21 cellular contexts compared by ENCODE assay signal in genomic region chrX:65480960-65481359, GRCh38. TPM values are rescaled to one million over a fixed set of nuclear protein-coding genes. Genes with fewer than 3 reads are reported as not detected.
DNase-seq lines count a peak whose midpoint lies in the region; FAIRE-seq and TF ChIP-seq lines count a peak whose summit lies in the region.
"Had no signal": no experiment of that assay in that cellular context is flagged by ENCODE, and none has a peak within 500 bp of the region (broad histone marks: within the 10 kb centered on the region; RNA-seq: fewer than 3 reads in every experiment).

No MANE protein-coding gene starts in this region.

- peaks cover 24% of the 10 kb centered on the region for H3K4me1 ChIP-seq in HUES6 (ENCODE audit: control insufficient read depth, insufficient read depth, low read length)
- H3K4me1 ChIP-seq in astrocyte (ENCODE audit: insufficient read depth, low read length), result no peaks in the 10 kb centered on the region
- no peaks in the 10 kb centered on the region for H3K4me1 ChIP-seq in CD4-positive, alpha-beta memory T cell (ENCODE audit: insufficient read depth, low read length)

- peaks cover 2% of the 10 kb centered on the region for H3K9me3 Mint-ChIP-seq in astrocyte (ENCODE audit: unreplicated experiment)
- H3K9me3 Mint-ChIP-seq in CD4-positive, alpha-beta memory T cell, result peaks cover 0 to 15% (median 10%) of the 10 kb centered on the region in 8 donors

- H2AFZ ChIP-seq in astrocyte (ENCODE audit: low read depth, low read length), result no peak overlapping the region

- peaks cover 3% of the 10 kb centered on the region for H3K4me1 Mint-ChIP-seq in astrocyte (ENCODE audit: low read depth, unreplicated experiment)
- H3K4me1 Mint-ChIP-seq in CD4-positive, alpha-beta memory T cell, result no peaks in the 10 kb centered on the region

- H3K27me3 ChIP-seq in HUES6 (ENCODE audit: control insufficient read depth, insufficient read depth, low read length) (no peaks in the 10 kb centered on the region), astrocyte (ENCODE audit: insufficient read depth, low read length) (no peaks in the 10 kb centered on the region)
- no peaks in the 10 kb centered on the region for H3K27me3 ChIP-seq in CD4-positive, alpha-beta memory T cell (ENCODE audit: insufficient read depth, low read length)

- H3K79me2 ChIP-seq in astrocyte (ENCODE audit: insufficient read depth, low read length), result no peaks in the 10 kb centered on the region

- peak overlapping the region; percentile 9 for H3K9ac ChIP-seq in HUES6 (ENCODE audit: low read length)
- no peak overlapping the region for H3K9ac ChIP-seq in astrocyte (ENCODE audit: low read length)

- H3K27ac ChIP-seq in HUES6 (ENCODE audit: low read depth, low read length) (peak overlapping the region; percentile 0; the same call in 1 of the 2 replicates), astrocyte (ENCODE audit: low read depth, low read length) (no peak overlapping the region)
- H3K27ac ChIP-seq in CD4-positive, alpha-beta memory T cell (ENCODE audit: low read depth, low read length), result no peak overlapping the region
- H3K27ac ChIP-seq: 22Rv1, C4-2B, HL-60 had no signal

- no peaks in the 10 kb centered on the region for H4K20me1 ChIP-seq in astrocyte (ENCODE audit: insufficient read depth, low read length)

- TF ChIP-seq CTCF in astrocyte (IDR thresholded peaks at IDR 0.05; ENCODE audit: insufficient read depth, low read depth, low read length), result no peak

- DNase-seq in DMS53 (lab: John Stamatoyannopoulos, UW), result peak; percentile 7
- DNase-seq in DMS53 treated with DMSO at 0.1 percent for 48 hours (lab: John Stamatoyannopoulos, UW; ENCODE audit: unreplicated experiment), result no peak
- DNase-seq in astrocyte (ENCODE audit: low read depth), result no peak
- peak; percentile 14 for DNase-seq in iPS-NIHi11 (ENCODE audit: low spot score)
- no peak for DNase-seq in stimulated activated naive CD4-positive, alpha-beta T cell (lab: John Stamatoyannopoulos, UW)
- DNase-seq in CD4-positive, alpha-beta memory T cell, result no peak
- DNase-seq in H54 (ENCODE audit: insufficient read length, low spot score), result no peak
- DNase-seq: DND-41; IMR-90; NCI-H1105; NCI-H2029 treated with DMSO at 0.1 percent for 48 hours; NCI-H345; NCI-H524; NCI-H774; NK-92 treated with Interleukin-12 subunit alpha and Interleukin-12 subunit beta, amount 100 ng/mL, for 24 hours; T-helper 1 cell had no signal

- peaks cover 11% of the 10 kb centered on the region for H3K9me3 ChIP-seq in HUES6 (ENCODE audit: control insufficient read depth, insufficient read depth, low read depth, low read length)
- H3K9me3 ChIP-seq in astrocyte (ENCODE audit: insufficient read depth, low read depth, low read length), result no peaks in the 10 kb centered on the region
- no peaks in the 10 kb centered on the region for H3K9me3 ChIP-seq in CD4-positive, alpha-beta memory T cell (ENCODE audit: control insufficient read depth in 1 of 2, low read length in 2 of 2)

- H3K36me3 Mint-ChIP-seq in astrocyte (ENCODE audit: low read depth, unreplicated experiment), result peaks cover 2% of the 10 kb centered on the region
- peaks cover 2 to 7% of the 10 kb centered on the region in 2 donors for H3K36me3 Mint-ChIP-seq in CD4-positive, alpha-beta memory T cell

- H3K27ac Mint-ChIP-seq in astrocyte (ENCODE audit: unreplicated experiment), result no peak overlapping the region
- no peak overlapping the region for H3K27ac Mint-ChIP-seq in CD4-positive, alpha-beta memory T cell

- POLR2A ChIA-PET in CD4-positive, alpha-beta memory T cell (lab: Charles Lee; ENCODE audit: partially characterized antibody), result no interaction called here

- no peak overlapping the region for H3K4me3 Mint-ChIP-seq in astrocyte (ENCODE audit: unreplicated experiment)
- H3K4me3 Mint-ChIP-seq in CD4-positive, alpha-beta memory T cell, result peak overlapping the region in 1 of 8 donors; percentile 17

- intact Hi-C loops in CD4-positive, alpha-beta memory T cell (cut with micrococcal nuclease), result no loop called here

- FAIRE-seq in astrocyte (lab: Jason Lieb, UNC) (peak; percentile 96), H54 (lab: Jason Lieb, UNC) (no peak)
- FAIRE-seq: GM12891 had no signal

- no peak for TF ChIP-seq POLR2A in H54 (IDR thresholded peaks at IDR 0.05; ENCODE audit: low read depth, low read length)

- H3K36me3 ChIP-seq in HUES6 (ENCODE audit: control insufficient read depth, insufficient read depth, low read length), result no peaks in the 10 kb centered on the region
- no peaks in the 10 kb centered on the region for H3K36me3 ChIP-seq in astrocyte (ENCODE audit: insufficient read depth, low read length)
- no peaks in the 10 kb centered on the region for H3K36me3 ChIP-seq in CD4-positive, alpha-beta memory T cell (ENCODE audit: insufficient read depth, low read length)

- no peaks in the 10 kb centered on the region for H3K27me3 Mint-ChIP-seq in astrocyte (ENCODE audit: low read depth, unreplicated experiment)
- no peaks in the 10 kb centered on the region for H3K27me3 Mint-ChIP-seq in CD4-positive, alpha-beta memory T cell

- H3K4me3 ChIP-seq in HUES6 (ENCODE audit: low read depth, low read length) (peak overlapping the region; percentile 2; the same call in 1 of the 2 replicates), astrocyte (ENCODE audit: insufficient read depth, low read depth, low read length) (no peak overlapping the region)
- H3K4me3 ChIP-seq in CD4-positive, alpha-beta memory T cell (ENCODE audit: low read length in 2 of 2), result no peak overlapping the region

- no peak overlapping the region for H3K4me2 ChIP-seq in astrocyte (ENCODE audit: low read length)

- CTCF ChIA-PET in CD4-positive, alpha-beta memory T cell (lab: Charles Lee; ENCODE audit: partially characterized antibody), result no interaction called here

RNA-seq across cellular contexts. Expression of gene LAS1L, which starts 53.6 kb away (rescaled TPM):
- 28.8 and 35.4 TPM in 2 replicates for total RNA-seq in astrocyte
- 10 to 100 TPM; 38.5 to 41.6 TPM for total RNA-seq in CD4-positive, alpha-beta memory T cell
- polyA plus RNA-seq in CD4-positive, alpha-beta memory T cell, result 10 to 100 TPM; 39.7 to 51.7 TPM

Comparison
In these comparisons a context has a peak if more than half of its experiments do, and no peak if none do; other contexts are left out.
1. DNase-seq: peak in DMS53 (single experiment) and iPS-NIHi11 (single experiment); none in DMS53 treated with DMSO at 0.1 percent for 48 hours (single experiment), astrocyte (single experiment), stimulated activated naive CD4-positive, alpha-beta T cell (0 of 6), CD4-positive, alpha-beta memory T cell (0 of 5) and H54 (single experiment).